18 cellular contexts compared by ENCODE assay signal in the genomic region with DNA sequence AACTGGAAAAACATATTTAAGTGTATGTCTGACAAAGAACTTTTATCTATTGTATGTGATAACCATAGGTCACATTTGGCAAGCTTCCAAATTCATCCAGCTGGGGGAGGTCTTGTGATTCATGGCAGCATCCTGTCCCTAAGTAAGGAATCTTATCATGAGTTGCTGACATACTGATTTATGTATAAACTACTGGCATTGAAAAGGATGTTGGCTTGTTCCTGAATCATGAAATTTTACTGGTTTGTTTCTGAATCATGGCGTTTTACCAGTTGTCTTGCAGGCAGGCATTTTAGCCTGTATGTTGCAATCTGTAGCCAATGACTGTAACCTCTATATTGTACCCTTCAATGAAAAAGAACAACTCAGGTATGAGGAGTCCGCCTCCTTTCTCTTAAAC.
DNase-seq lines count a peak whose midpoint lies in the region; ATAC-seq and TF ChIP-seq lines count a peak whose summit lies in the region.
"Had no signal": no experiment of that assay in that cellular context is flagged by ENCODE, and none has a peak within 500 bp of the region (broad histone marks: within the 10 kb centered on the region; RNA-seq: fewer than 3 reads in every experiment).

No MANE protein-coding gene starts in this region.

- no peaks in the 10 kb centered on the region for H3K27me3 ChIP-seq in BE2C
- H3K27me3 ChIP-seq: esophagus squamous epithelium, Peyer's patch, uterus had no signal

- no peak for ATAC-seq in HG03175 (IDR thresholded peaks at IDR 0.05; ENCODE audit: unreplicated experiment)
- ATAC-seq: natural killer cell treated with Interleukin-12 subunit alpha and Interleukin-12 subunit beta and Interleukin-15 and Interleukin-18, amount 100 ng/mL, for 72 hours; stimulated activated naive CD8-positive, alpha-beta T cell treated with anti-CD3 and anti-CD28 coated beads, Interleukin-15, amount 100 ng/mL, for 72 hours; T-helper 17 cell had no signal

- H3K9me3 ChIP-seq in BE2C: no peaks in the 10 kb centered on the region
- H3K9me3 ChIP-seq: Peyer's patch, uterus had no signal

- no peaks in the 10 kb centered on the region for H3K36me3 ChIP-seq in BE2C
- H3K36me3 ChIP-seq: esophagus squamous epithelium, Peyer's patch, uterus had no signal

- TF ChIP-seq CTCF in BE2C (IDR thresholded peaks at IDR 0.05; ENCODE audit: low read depth, low read length) (no peak), fibroblast of villous mesenchyme (IDR thresholded peaks at IDR 0.05; ENCODE audit: insufficient read depth, low read depth, low read length) (no peak)

- H3K4me1 ChIP-seq in BE2C: no peaks in the 10 kb centered on the region; the same call in 1 of the 2 replicates
- H3K4me1 ChIP-seq: esophagus squamous epithelium, Peyer's patch, uterus had no signal

- H3K4me3 ChIP-seq in BE2C (ENCODE audit: low read depth, low read length) (no peak overlapping the region), fibroblast of villous mesenchyme (ENCODE audit: low read depth, low read length) (no peak overlapping the region)
- H3K4me3 ChIP-seq: esophagus squamous epithelium, Peyer's patch, uterus had no signal

- DNase-seq in BE2C (peak; percentile 64), HT1080 (ENCODE audit: low read depth) (peak; percentile 72), SW480 (ENCODE audit: low spot score) (peak; percentile 20), fibroblast of villous mesenchyme (ENCODE audit: low read depth) (peak; percentile 71), NCI-H510A treated with DMSO at 0.1 percent for 48 hours (lab: John Stamatoyannopoulos, UW) (no peak)
- no peak for DNase-seq in activated effector memory CD4-positive, alpha-beta T cell treated with anti-CD3 and anti-CD28 coated beads, Interleukin-2, amount 50 U/mL, for 16 hours
- DNase-seq in stimulated activated CD4-positive, alpha-beta T cell treated with anti-CD3 and anti-CD28 coated beads, Interleukin-12 subunit alpha, Interleukin-12 subunit beta, amount 100 ng/mL, for 4 hours: no peak
- DNase-seq: activated CD4-positive, CD25-positive, alpha-beta regulatory T cell treated with anti-CD3 and anti-CD28 coated beads, Interleukin-2, amount 50 U/mL, for 72 hours; esophagus squamous epithelium; H9; NCI-H1092 treated with DMSO at 0.1 percent for 48 hours; NCI-H446; Peyer's patch; stimulated activated naive CD8-positive, alpha-beta T cell treated with anti-CD3 and anti-CD28 coated beads, Interleukin-15, amount 100 ng/mL, for 72 hours; T-helper 17 cell; uterus had no signal

Comparison
In these comparisons a context has a peak if more than half of its experiments do, and no peak if none do; other contexts are left out.
1. DNase-seq: peak in BE2C (single experiment), HT1080 (single experiment), SW480 (single experiment) and fibroblast of villous mesenchyme (single experiment); none in activated effector memory CD4-positive, alpha-beta T cell treated with anti-CD3 and anti-CD28 coated beads, Interleukin-2, amount 50 U/mL, for 16 hours (single experiment), NCI-H510A treated with DMSO at 0.1 percent for 48 hours (single experiment) and stimulated activated CD4-positive, alpha-beta T cell treated with anti-CD3 and anti-CD28 coated beads, Interleukin-12 subunit alpha, Interleukin-12 subunit beta, amount 100 ng/mL, for 4 hours (single experiment).